ENCODE assay signal across 8 cellular contexts in genomic region chr6:99151634-99152344, GRCh38.
DNase-seq lines count a peak whose midpoint lies in the region; ATAC-seq, FAIRE-seq and TF ChIP-seq lines count a peak whose summit lies in the region.

No MANE protein-coding gene starts in this region.

- no peak overlapping the region for H3K27ac Mint-ChIP-seq in CD14-positive monocyte
- H3K27ac Mint-ChIP-seq in activated T-helper 2 cell treated with anti-CD3 and anti-CD28 coated beads, Interferon-gamma antibody, Interleukin-2, Interleukin-4, amounts not matched to agents 10 μg/mL and 5 μg/mL and 100 μg/mL, durations not matched to agents 14 hours and 24 hours and 36 hours = no peak overlapping the region

- H3K27me3 Mint-ChIP-seq in CD14-positive monocyte (ENCODE audit: low read depth in 3 of 3) = peaks cover 1 to 2% (median 2%) of the 10 kb centered on the region in 3 donors
- peaks cover 1% of the 10 kb centered on the region for H3K27me3 Mint-ChIP-seq in activated T-helper 2 cell treated with anti-CD3 and anti-CD28 coated beads, Interferon-gamma antibody, Interleukin-2, Interleukin-4, amounts not matched to agents 10 μg/mL and 5 μg/mL and 100 μg/mL, durations not matched to agents 14 hours and 24 hours and 36 hours (ENCODE audit: low read depth)

- no peaks in the 10 kb centered on the region for H3K36me3 Mint-ChIP-seq in CD14-positive monocyte
- H3K36me3 Mint-ChIP-seq in activated T-helper 2 cell treated with anti-CD3 and anti-CD28 coated beads, Interferon-gamma antibody, Interleukin-2, Interleukin-4, amounts not matched to agents 10 μg/mL and 5 μg/mL and 100 μg/mL, durations not matched to agents 14 hours and 24 hours and 36 hours (ENCODE audit: low read depth) = no peaks in the 10 kb centered on the region

- in situ Hi-C loops in transverse colon (cut with MboI; ENCODE audit: low pct_ligation_motif_present in 1 of 4, low pct_unique_long_range_greater_than_20kb in 1 of 4, low sequenced_read_pairs in 3 of 4) = no loop called here

- H3K36me3 ChIP-seq in keratinocyte (ENCODE audit: control insufficient read depth in 2 of 2, extremely low read depth in 1 of 2, insufficient read depth in 2 of 2, low read length in 2 of 2) (no peaks in the 10 kb centered on the region), transverse colon (no peaks in the 10 kb centered on the region)

- no peaks in the 10 kb centered on the region for H3K79me2 ChIP-seq in keratinocyte (ENCODE audit: control insufficient read depth, insufficient read depth, low read length)

- no peak for TF ChIP-seq EP300 in transverse colon (IDR thresholded peaks at IDR 0.05; ENCODE audit: low read depth)

- no peak overlapping the region for H3K4me3 Mint-ChIP-seq in CD14-positive monocyte
- H3K4me3 Mint-ChIP-seq in activated T-helper 2 cell treated with anti-CD3 and anti-CD28 coated beads, Interferon-gamma antibody, Interleukin-2, Interleukin-4, amounts not matched to agents 10 μg/mL and 5 μg/mL and 100 μg/mL, durations not matched to agents 14 hours and 24 hours and 36 hours (ENCODE audit: low read depth) = no peak overlapping the region

- dilution Hi-C loops in keratinocyte (cut with MboI; ENCODE audit: extremely low pct_ligation_motif_present, low sequenced_read_pairs) = no loop called here

- DNase-seq in CD14-positive monocyte (ENCODE audit: low spot score) = no peak
- DNase-seq in GM18507 (ENCODE audit: extremely low spot score, insufficient read length, low read depth) = peak; percentile 32
- DNase-seq in NAMALWA (ENCODE audit: low spot score) = peak; percentile 75
- DNase-seq in activated T-helper 2 cell treated with anti-CD3 and anti-CD28 coated beads, Interferon-gamma antibody, Interleukin-2, Interleukin-4, amounts not matched to agents 10 μg/mL and 5 μg/mL and 100 μg/mL, durations not matched to agents 14 hours and 24 hours and 36 hours (ENCODE audit: low spot score) = peak; percentile 13
- DNase-seq in keratinocyte (ENCODE audit: low read depth, low spot score) = no peak
- peak; percentile 25 for DNase-seq in transverse colon
- DNase-seq in frontal cortex (ENCODE audit: low spot score in 2 of 2) = no peak

- H3K27ac ChIP-seq in keratinocyte (ENCODE audit: control insufficient read depth, insufficient read depth, low read length) = no peak overlapping the region
- H3K27ac ChIP-seq in transverse colon = no peak overlapping the region

- no peaks in the 10 kb centered on the region for H3K4me1 ChIP-seq in keratinocyte (ENCODE audit: control insufficient read depth, extremely low read depth, insufficient read depth, low read length)
- H3K4me1 ChIP-seq in transverse colon = no peaks in the 10 kb centered on the region

- no peak for TF ChIP-seq POLR2A in transverse colon (IDR thresholded peaks at IDR 0.05)

- TF ChIP-seq CTCF in CD14-positive monocyte (IDR thresholded peaks at IDR 0.05) (peak; percentile 44), keratinocyte (optimal IDR thresholded peaks at IDR 0.05 in 1 of 3, IDR thresholded peaks at IDR 0.05 in 1 of 3, conservative IDR thresholded peaks at IDR 0.05 in 1 of 3; ENCODE audit: extremely low read depth in 1 of 3, insufficient read depth in 2 of 3, low read length in 3 of 3) (peak; percentile 76 to 84 (median 82)), transverse colon (IDR thresholded peaks at IDR 0.05) (peak; percentile 14 to 48 (median 20))

- H4K20me1 ChIP-seq in keratinocyte (ENCODE audit: control insufficient read depth, extremely low read depth, insufficient read depth, low read length) = no peaks in the 10 kb centered on the region

- no peak overlapping the region for H2AFZ ChIP-seq in keratinocyte (ENCODE audit: control insufficient read depth, low read length)

- intact Hi-C loops in CD14-positive monocyte (cut with micrococcal nuclease) (no loop called here), transverse colon (cut with DNase I; ENCODE audit: low total_unique reads) (no loop called here)
- intact Hi-C loops in activated T-helper 2 cell treated with anti-CD3 and anti-CD28 coated beads, Interferon-gamma antibody, Interleukin-2, Interleukin-4, amounts not matched to agents 10 μg/mL and 5 μg/mL and 100 μg/mL, durations not matched to agents 14 hours and 24 hours and 36 hours (cut with micrococcal nuclease) = loop anchor here (5.0 kb wide), 1 partner anchor 91 kb away; no protein-coding TSS in a partner anchor

- 35 to 43% methylated on average over 6 to 11 of the region's 11 CpGs for WGBS in transverse colon (ENCODE audit: low coverage in 1 of 2), 2 donors

- FAIRE-seq in GM18507 (lab: Jason Lieb, UNC) = peak; percentile 93
- FAIRE-seq in keratinocyte (lab: Jason Lieb, UNC) = peak; percentile 75
- FAIRE-seq in frontal cortex (lab: Jason Lieb, UNC) = no peak

- no peaks in the 10 kb centered on the region for H3K27me3 ChIP-seq in keratinocyte (ENCODE audit: control insufficient read depth, extremely low read depth, insufficient read depth, low read length)
- no peaks in the 10 kb centered on the region for H3K27me3 ChIP-seq in transverse colon

- H3K9me3 ChIP-seq in keratinocyte (ENCODE audit: control insufficient read depth, low read depth, low read length) (no peaks in the 10 kb centered on the region), transverse colon (no peaks in the 10 kb centered on the region)

- no peak overlapping the region for H3K4me3 ChIP-seq in keratinocyte (ENCODE audit: control insufficient read depth in 2 of 3, extremely low read depth in 1 of 3, insufficient read depth in 2 of 3, low read depth in 1 of 3, low read length in 3 of 3)
- no peak overlapping the region for H3K4me3 ChIP-seq in transverse colon

- H3K4me2 ChIP-seq in keratinocyte (ENCODE audit: control insufficient read depth, extremely low read depth, insufficient read depth, low read depth, low read length) = no peak overlapping the region

- H3K9me1 ChIP-seq in keratinocyte (ENCODE audit: control insufficient read depth, extremely low read depth, insufficient read depth, low read length) = no peaks in the 10 kb centered on the region

- no peaks in the 10 kb centered on the region for H3K4me1 Mint-ChIP-seq in CD14-positive monocyte
- no peaks in the 10 kb centered on the region for H3K4me1 Mint-ChIP-seq in activated T-helper 2 cell treated with anti-CD3 and anti-CD28 coated beads, Interferon-gamma antibody, Interleukin-2, Interleukin-4, amounts not matched to agents 10 μg/mL and 5 μg/mL and 100 μg/mL, durations not matched to agents 14 hours and 24 hours and 36 hours (ENCODE audit: low read depth)

- ATAC-seq in HG02798 (IDR thresholded peaks at IDR 0.05; ENCODE audit: poor library complexity, unreplicated experiment) = peak; percentile 96

- H3K9me3 Mint-ChIP-seq in CD14-positive monocyte = peaks cover 0 to 1% (median 0%) of the 10 kb centered on the region in 7 donors
- no peaks in the 10 kb centered on the region for H3K9me3 Mint-ChIP-seq in activated T-helper 2 cell treated with anti-CD3 and anti-CD28 coated beads, Interferon-gamma antibody, Interleukin-2, Interleukin-4, amounts not matched to agents 10 μg/mL and 5 μg/mL and 100 μg/mL, durations not matched to agents 14 hours and 24 hours and 36 hours

- no peak overlapping the region for H3K9ac ChIP-seq in keratinocyte (ENCODE audit: control insufficient read depth, extremely low read depth, insufficient read depth, low read length)

Comparison
In these comparisons a context has a peak if more than half of its experiments do, and no peak if none do; other contexts are left out.
1. DNase-seq: peak in GM18507 (single experiment), NAMALWA (single experiment), activated T-helper 2 cell treated with anti-CD3 and anti-CD28 coated beads, Interferon-gamma antibody, Interleukin-2, Interleukin-4, amounts not matched to agents 10 μg/mL and 5 μg/mL and 100 μg/mL, durations not matched to agents 14 hours and 24 hours and 36 hours (single experiment) and transverse colon (single experiment); none in CD14-positive monocyte (single experiment), keratinocyte (single experiment) and frontal cortex (0 of 2).
2. CTCF ChIP-seq: peak in every context shown above with its lines; median percentile 82 in keratinocyte; 44 in CD14-positive monocyte; 20 in transverse colon.